8 cellular contexts compared by ENCODE assay signal in the genomic region with DNA sequence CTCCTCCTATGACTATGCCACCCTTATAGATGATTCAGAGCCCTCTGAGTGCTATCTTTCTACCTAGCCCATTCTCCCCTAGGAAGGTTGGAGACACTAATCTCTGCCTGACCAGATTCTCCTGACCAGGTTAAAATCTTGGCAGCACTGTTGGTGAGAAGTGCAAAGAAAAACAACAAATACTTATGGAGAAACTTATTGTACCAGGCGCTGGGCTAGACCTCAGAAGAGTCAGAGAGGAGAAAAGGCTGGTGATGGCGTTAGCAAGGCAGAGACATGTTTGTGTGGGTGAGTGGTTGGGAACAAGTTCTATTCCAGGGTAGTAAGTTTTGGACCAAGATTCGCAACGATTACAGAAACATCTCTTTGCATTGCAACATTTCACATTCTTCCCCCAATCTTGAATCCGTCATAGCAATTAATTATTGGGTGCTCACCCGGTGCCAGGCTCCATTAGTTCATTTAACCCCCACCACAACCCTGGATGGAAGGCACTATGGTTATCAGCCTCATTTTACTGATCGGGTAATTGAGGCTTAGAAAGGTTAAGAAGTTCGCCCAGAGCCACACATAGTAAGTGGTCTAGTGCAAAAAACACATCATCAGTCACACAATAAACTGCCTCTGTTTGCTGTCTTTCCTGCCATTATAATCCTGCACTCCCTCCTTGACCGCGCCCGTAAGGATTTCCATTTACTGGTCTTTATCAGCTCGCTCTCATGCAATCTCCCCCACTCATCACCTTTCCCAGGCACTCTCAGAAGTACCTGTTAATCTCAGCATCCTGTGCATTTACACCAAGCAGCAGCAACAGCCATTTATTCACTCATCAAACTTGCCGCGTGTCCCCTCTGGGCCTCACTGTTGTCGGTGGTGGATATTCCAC. TPM values are rescaled to one million over a fixed set of nuclear protein-coding genes. Genes with fewer than 3 reads are reported as not detected.
DNase-seq lines count a peak whose midpoint lies in the region; ATAC-seq and TF ChIP-seq lines count a peak whose summit lies in the region.

No MANE protein-coding gene starts in this region.

- H3K4me3 ChIP-seq in heart left ventricle: peak overlapping the region in 9 of 12 donors; percentile 60 to 95 (median 83)
- H3K4me3 ChIP-seq in mesendoderm (ENCODE audit: low read length): no peak overlapping the region
- H3K4me3 ChIP-seq in transverse colon: peak overlapping the region in 1 of 4 donors; percentile 97

- no peak overlapping the region for H3K4me2 ChIP-seq in mesendoderm (ENCODE audit: low read length)

- DNase-seq in heart left ventricle (no peak), left cardiac atrium (no peak), mesendoderm (no peak), transverse colon (no peak), GM13977 (ENCODE audit: low spot score) (no peak), kidney tubule cell (ENCODE audit: low spot score) (no peak)
- DNase-seq in activated naive CD8-positive, alpha-beta T cell treated with anti-CD3 and anti-CD28 coated beads for 36 hours: no peak
- DNase-seq in activated CD4-positive, alpha-beta T cell treated with anti-CD3 and anti-CD28 coated beads, Interleukin-2, amount 50 U/mL, for 1 hour: no peak

- 76 to 80% (median 77%) methylated on average over 15 of the region's 15 CpGs for WGBS in heart left ventricle, 4 donors
- no CpG with 5 or more reads among the region's 15 CpGs for WGBS in mesendoderm (ENCODE audit: extremely low coverage, insufficient coverage, low lambda C conversion rate)
- WGBS in transverse colon (ENCODE audit: low coverage in 1 of 2), 2 donors: 84 to 85% methylated on average over 12 to 15 of the region's 15 CpGs

- H2AK5ac ChIP-seq in mesendoderm (ENCODE audit: low read length): no peak overlapping the region

- TF ChIP-seq CTCF in heart left ventricle (IDR thresholded peaks at IDR 0.05) (no peak), transverse colon (IDR thresholded peaks at IDR 0.05) (no peak), GM13977 (IDR thresholded peaks at IDR 0.05; ENCODE audit: extremely low read depth, insufficient read depth, missing control alignments) (no peak)

- H2BK120ac ChIP-seq in mesendoderm (ENCODE audit: low read depth, low read length): no peak overlapping the region

- ATAC-seq in heart left ventricle: no peak
- no peak for ATAC-seq in left cardiac atrium

- H3K27me3 ChIP-seq in heart left ventricle (no peaks in the 10 kb centered on the region), mesendoderm (ENCODE audit: insufficient read depth, low read length, poor library complexity) (no peaks in the 10 kb centered on the region), transverse colon (no peaks in the 10 kb centered on the region)

- no peaks in the 10 kb centered on the region for H3K9me3 Mint-ChIP-seq in activated naive CD8-positive, alpha-beta T cell treated with anti-CD3 and anti-CD28 coated beads for 36 hours

- H3K4me3 Mint-ChIP-seq in activated naive CD8-positive, alpha-beta T cell treated with anti-CD3 and anti-CD28 coated beads for 36 hours: peak overlapping the region; percentile 69

- TF ChIP-seq EP300 in transverse colon (IDR thresholded peaks at IDR 0.05; ENCODE audit: low read depth): no peak

- peak overlapping the region; percentile 68 for H4K8ac ChIP-seq in mesendoderm (ENCODE audit: low read depth, low read length)

- no peak overlapping the region for H2BK15ac ChIP-seq in mesendoderm (replicated peaks; ENCODE audit: low read depth)

- H3K27ac ChIP-seq in heart left ventricle: peak overlapping the region in 11 of 12 donors; percentile 69 to 96 (median 90)
- no peak overlapping the region for H3K27ac ChIP-seq in mesendoderm (ENCODE audit: low read depth, low read length)
- H3K27ac ChIP-seq in transverse colon: peak overlapping the region; percentile 96 to 99 (median 98)

- H3K18ac ChIP-seq in mesendoderm (ENCODE audit: low read length): no peak overlapping the region

- no peak overlapping the region for H4K5ac ChIP-seq in mesendoderm (ENCODE audit: low read length)

- TF ChIP-seq POLR2A in heart left ventricle (IDR thresholded peaks at IDR 0.05): no peak
- no peak for TF ChIP-seq POLR2A in transverse colon (IDR thresholded peaks at IDR 0.05)

- H3K9ac ChIP-seq in mesendoderm (ENCODE audit: low read length): no peak overlapping the region

- peaks cover 29% of the 10 kb centered on the region for H3K4me1 Mint-ChIP-seq in activated naive CD8-positive, alpha-beta T cell treated with anti-CD3 and anti-CD28 coated beads for 36 hours

- H3K56ac ChIP-seq in mesendoderm (ENCODE audit: low read length): peak overlapping the region; percentile 18

- H3K4ac ChIP-seq in mesendoderm (ENCODE audit: low read depth, low read length): no peak overlapping the region

- H3K79me1 ChIP-seq in mesendoderm (ENCODE audit: low read length): peaks cover 11% of the 10 kb centered on the region

- peak overlapping the region; percentile 77 for H3K27ac Mint-ChIP-seq in activated naive CD8-positive, alpha-beta T cell treated with anti-CD3 and anti-CD28 coated beads for 36 hours

- H3K9me3 ChIP-seq in heart left ventricle (no peaks in the 10 kb centered on the region), transverse colon (no peaks in the 10 kb centered on the region)

- no peak overlapping the region for H2BK5ac ChIP-seq in mesendoderm (ENCODE audit: low read length)

- H3K36me3 Mint-ChIP-seq in activated naive CD8-positive, alpha-beta T cell treated with anti-CD3 and anti-CD28 coated beads for 36 hours: peaks cover 10% of the 10 kb centered on the region

- no peak overlapping the region for H3K23ac ChIP-seq in mesendoderm (ENCODE audit: low read length)

- peaks cover 0 to 41% (median 29%) of the 10 kb centered on the region in 12 donors for H3K4me1 ChIP-seq in heart left ventricle
- peaks cover 3% of the 10 kb centered on the region for H3K4me1 ChIP-seq in mesendoderm (ENCODE audit: control insufficient read depth, low read depth, low read length)
- peaks cover 0 to 44% (median 36%) of the 10 kb centered on the region in 4 donors for H3K4me1 ChIP-seq in transverse colon

- peaks cover 16% of the 10 kb centered on the region for H3K79me2 ChIP-seq in mesendoderm (ENCODE audit: control insufficient read depth, insufficient read depth, low read length)

- intact Hi-C loops in heart left ventricle (cut with DNase I) (no loop called here), left cardiac atrium (cut with DNase I) (no loop called here), transverse colon (cut with DNase I; ENCODE audit: low total_unique reads) (no loop called here)

- no peaks in the 10 kb centered on the region for H3K36me3 ChIP-seq in heart left ventricle
- H3K36me3 ChIP-seq in mesendoderm (ENCODE audit: control insufficient read depth, insufficient read depth, low read length): no peaks in the 10 kb centered on the region
- H3K36me3 ChIP-seq in transverse colon: no peaks in the 10 kb centered on the region

- no peaks in the 10 kb centered on the region for H3K27me3 Mint-ChIP-seq in activated naive CD8-positive, alpha-beta T cell treated with anti-CD3 and anti-CD28 coated beads for 36 hours

- in situ Hi-C loops in transverse colon (cut with MboI; ENCODE audit: low pct_ligation_motif_present in 1 of 4, low pct_unique_long_range_greater_than_20kb in 1 of 4, low sequenced_read_pairs in 3 of 4): no loop called here
- in situ Hi-C loops in GM13977 (cut with MboI; ENCODE audit: low pct_unique_long_range_greater_than_20kb, low sequenced_read_pairs, unreplicated experiment): no loop called here

RNA-seq across cellular contexts. Expression of gene TSPAN3, which starts 0.7 kb away (rescaled TPM):
- total RNA-seq in heart left ventricle (100 to 1,000 TPM in 8 of 9 donors, 10 to 100 TPM in 1; 90.4 to 218 (median 133) TPM), left cardiac atrium (100 to 1,000 TPM; 143 to 151 TPM), transverse colon (1,000 to 10,000 TPM in 1 of 4 donors, 100 to 1,000 TPM in 3; 365 to 1,069 (median 676) TPM)
- 100 to 1,000 TPM in 1 of 2 donors, 10 to 100 TPM in 1; 58.1 to 247 TPM for polyA plus RNA-seq in heart left ventricle
- total RNA-seq in activated naive CD8-positive, alpha-beta T cell treated with anti-CD3 and anti-CD28 coated beads for 36 hours: 10 to 100 TPM; 40.6 to 43.1 TPM
- polyA plus RNA-seq in mesendoderm (2013, experiment 1 of 2): 89.3 TPM
- 88.4 TPM for polyA plus RNA-seq in mesendoderm (2013, experiment 2 of 2)
